In the genomic region with DNA sequence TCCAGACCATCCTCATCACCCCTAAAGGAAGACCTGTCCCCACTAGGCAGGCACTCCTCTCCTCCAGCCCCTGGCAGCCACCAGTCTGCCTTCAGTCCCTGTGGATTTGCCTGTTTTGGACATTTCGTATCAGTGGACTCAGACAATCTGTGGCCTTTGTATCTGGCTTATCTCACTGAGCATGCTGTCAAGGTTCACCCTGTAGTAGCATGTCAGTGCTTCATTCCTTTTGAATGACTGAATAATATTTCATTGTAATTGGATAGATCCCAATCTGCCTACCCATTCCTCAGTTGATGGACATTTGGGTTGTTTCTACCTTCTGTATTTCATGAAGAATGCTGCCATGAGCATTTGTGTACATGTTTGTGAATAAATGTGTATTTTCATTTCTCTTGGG, we compare ENCODE assay signal across 1 cellular context.
TF ChIP-seq lines count a peak whose summit lies in the region.

No MANE protein-coding gene starts in this region.

TF ChIP-seq in K562, 482 proteins besides CTCF, POLR2A, EP300 and RAD21 (continued from another document and continues in another):
- TF ChIP-seq, protein P1, sequence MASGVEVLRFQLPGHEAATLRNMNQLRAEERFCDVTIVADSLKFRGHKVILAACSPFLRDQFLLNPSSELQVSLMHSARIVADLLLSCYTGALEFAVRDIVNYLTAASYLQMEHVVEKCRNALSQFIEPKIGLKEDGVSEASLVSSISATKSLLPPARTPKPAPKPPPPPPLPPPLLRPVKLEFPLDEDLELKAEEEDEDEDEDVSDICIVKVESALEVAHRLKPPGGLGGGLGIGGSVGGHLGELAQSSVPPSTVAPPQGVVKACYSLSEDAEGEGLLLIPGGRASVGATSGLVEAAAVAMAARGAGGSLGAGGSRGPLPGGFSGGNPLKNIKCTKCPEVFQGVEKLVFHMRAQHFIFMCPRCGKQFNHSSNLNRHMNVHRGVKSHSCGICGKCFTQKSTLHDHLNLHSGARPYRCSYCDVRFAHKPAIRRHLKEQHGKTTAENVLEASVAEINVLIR (CRISPR knock-in tag; IDR thresholded peaks at IDR 0.05): no peak
- TF ChIP-seq ZNF436 (CRISPR knock-in tag; IDR thresholded peaks at IDR 0.05) (no peak), ZSCAN32 (CRISPR knock-in tag; IDR thresholded peaks at IDR 0.05) (no peak), ZFP36 (IDR thresholded peaks at IDR 0.05; ENCODE audit: low read depth, low read length, partially characterized antibody) (no peak), CBFA2T2 (conservative IDR thresholded peaks at IDR 0.05) (peak; percentile 54; the same call in 1 of the 2 replicates), TCF3 (CRISPR knock-in tag; IDR thresholded peaks at IDR 0.05) (peak; percentile 68), FOXM1 (IDR thresholded peaks at IDR 0.05; ENCODE audit: low read depth) (no peak), FOXM1 (CRISPR knock-in tag; IDR thresholded peaks at IDR 0.05; ENCODE audit: low read depth) (no peak), ZNF830 (CRISPR knock-in tag; IDR thresholded peaks at IDR 0.05) (no peak), U2AF2 (optimal IDR thresholded peaks at IDR 0.05; ENCODE audit: low read depth, low read length) (no peak), MECOM (CRISPR knock-in tag; IDR thresholded peaks at IDR 0.05) (no peak), NCOA6 (IDR thresholded peaks at IDR 0.05) (no peak), FOXK2 (conservative IDR thresholded peaks at IDR 0.05 in 1 of 2, IDR thresholded peaks at IDR 0.05 in 1 of 2; ENCODE audit: low read depth in 2 of 2) (no peak), KAT7 (CRISPR knock-in tag; IDR thresholded peaks at IDR 0.05; ENCODE audit: borderline replicate concordance) (no peak), TEAD4 (IDR thresholded peaks at IDR 0.05; ENCODE audit: low read length) (peak; percentile 74), TEAD4 (CRISPR knock-in tag; IDR thresholded peaks at IDR 0.05; ENCODE audit: borderline replicate concordance) (no peak), NR2F6 (CRISPR knock-in tag; IDR thresholded peaks at IDR 0.05) (no peak), SMAD1 (IDR thresholded peaks at IDR 0.05; ENCODE audit: low read depth, low read length, partially characterized antibody) (no peak), CC2D1A (IDR thresholded peaks at IDR 0.05) (no peak), ZNF212 (CRISPR knock-in tag; IDR thresholded peaks at IDR 0.05) (no peak), TSC22D4 (tag; IDR thresholded peaks at IDR 0.05) (no peak), ARID1B (IDR thresholded peaks at IDR 0.05) (peak; percentile 56), PTBP1 (IDR thresholded peaks at IDR 0.05; ENCODE audit: low read depth, low read length) (no peak), C11orf30 (IDR thresholded peaks at IDR 0.05; ENCODE audit: low read depth) (no peak), CBFB (CRISPR knock-in tag; IDR thresholded peaks at IDR 0.05) (no peak), FUS (optimal IDR thresholded peaks at IDR 0.05; ENCODE audit: low read depth, low read length) (no peak), TRIM28 (IDR thresholded peaks at IDR 0.05) (no peak), ZNF695 (CRISPR knock-in tag; IDR thresholded peaks at IDR 0.05) (no peak), CBX3 (IDR thresholded peaks at IDR 0.05; ENCODE audit: borderline replicate concordance in 1 of 2, low read length in 2 of 2) (no peak), ZNF764 (CRISPR knock-in tag; IDR thresholded peaks at IDR 0.05; ENCODE audit: low read depth) (no peak), LCOR (CRISPR knock-in tag; IDR thresholded peaks at IDR 0.05) (no peak), ZNF778 (CRISPR knock-in tag; IDR thresholded peaks at IDR 0.05) (no peak), HDAC3 (IDR thresholded peaks at IDR 0.05; ENCODE audit: borderline replicate concordance, partially characterized antibody) (no peak), SRSF9 (IDR thresholded peaks at IDR 0.05; ENCODE audit: borderline replicate concordance, low read depth, low read length) (no peak), NFIX (CRISPR knock-in tag; IDR thresholded peaks at IDR 0.05; ENCODE audit: low read depth) (no peak)
- TF ChIP-seq, protein P2, sequence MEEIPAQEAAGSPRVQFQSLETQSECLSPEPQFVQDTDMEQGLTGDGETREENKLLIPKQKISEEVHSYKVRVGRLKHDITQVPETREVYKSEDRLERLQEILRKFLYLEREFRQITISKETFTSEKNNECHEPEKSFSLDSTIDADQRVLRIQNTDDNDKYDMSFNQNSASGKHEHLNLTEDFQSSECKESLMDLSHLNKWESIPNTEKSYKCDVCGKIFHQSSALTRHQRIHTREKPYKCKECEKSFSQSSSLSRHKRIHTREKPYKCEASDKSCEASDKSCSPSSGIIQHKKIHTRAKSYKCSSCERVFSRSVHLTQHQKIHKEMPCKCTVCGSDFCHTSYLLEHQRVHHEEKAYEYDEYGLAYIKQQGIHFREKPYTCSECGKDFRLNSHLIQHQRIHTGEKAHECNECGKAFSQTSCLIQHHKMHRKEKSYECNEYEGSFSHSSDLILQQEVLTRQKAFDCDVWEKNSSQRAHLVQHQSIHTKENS (CRISPR knock-in tag; IDR thresholded peaks at IDR 0.05): no peak
- TF ChIP-seq, protein P3, sequence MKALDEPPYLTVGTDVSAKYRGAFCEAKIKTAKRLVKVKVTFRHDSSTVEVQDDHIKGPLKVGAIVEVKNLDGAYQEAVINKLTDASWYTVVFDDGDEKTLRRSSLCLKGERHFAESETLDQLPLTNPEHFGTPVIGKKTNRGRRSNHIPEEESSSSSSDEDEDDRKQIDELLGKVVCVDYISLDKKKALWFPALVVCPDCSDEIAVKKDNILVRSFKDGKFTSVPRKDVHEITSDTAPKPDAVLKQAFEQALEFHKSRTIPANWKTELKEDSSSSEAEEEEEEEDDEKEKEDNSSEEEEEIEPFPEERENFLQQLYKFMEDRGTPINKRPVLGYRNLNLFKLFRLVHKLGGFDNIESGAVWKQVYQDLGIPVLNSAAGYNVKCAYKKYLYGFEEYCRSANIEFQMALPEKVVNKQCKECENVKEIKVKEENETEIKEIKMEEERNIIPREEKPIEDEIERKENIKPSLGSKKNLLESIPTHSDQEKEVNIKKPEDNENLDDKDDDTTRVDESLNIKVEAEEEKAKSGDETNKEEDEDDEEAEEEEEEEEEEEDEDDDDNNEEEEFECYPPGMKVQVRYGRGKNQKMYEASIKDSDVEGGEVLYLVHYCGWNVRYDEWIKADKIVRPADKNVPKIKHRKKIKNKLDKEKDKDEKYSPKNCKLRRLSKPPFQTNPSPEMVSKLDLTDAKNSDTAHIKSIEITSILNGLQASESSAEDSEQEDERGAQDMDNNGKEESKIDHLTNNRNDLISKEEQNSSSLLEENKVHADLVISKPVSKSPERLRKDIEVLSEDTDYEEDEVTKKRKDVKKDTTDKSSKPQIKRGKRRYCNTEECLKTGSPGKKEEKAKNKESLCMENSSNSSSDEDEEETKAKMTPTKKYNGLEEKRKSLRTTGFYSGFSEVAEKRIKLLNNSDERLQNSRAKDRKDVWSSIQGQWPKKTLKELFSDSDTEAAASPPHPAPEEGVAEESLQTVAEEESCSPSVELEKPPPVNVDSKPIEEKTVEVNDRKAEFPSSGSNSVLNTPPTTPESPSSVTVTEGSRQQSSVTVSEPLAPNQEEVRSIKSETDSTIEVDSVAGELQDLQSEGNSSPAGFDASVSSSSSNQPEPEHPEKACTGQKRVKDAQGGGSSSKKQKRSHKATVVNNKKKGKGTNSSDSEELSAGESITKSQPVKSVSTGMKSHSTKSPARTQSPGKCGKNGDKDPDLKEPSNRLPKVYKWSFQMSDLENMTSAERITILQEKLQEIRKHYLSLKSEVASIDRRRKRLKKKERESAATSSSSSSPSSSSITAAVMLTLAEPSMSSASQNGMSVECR (CRISPR knock-in tag; IDR thresholded peaks at IDR 0.05): no peak
- TF ChIP-seq, protein P4, sequence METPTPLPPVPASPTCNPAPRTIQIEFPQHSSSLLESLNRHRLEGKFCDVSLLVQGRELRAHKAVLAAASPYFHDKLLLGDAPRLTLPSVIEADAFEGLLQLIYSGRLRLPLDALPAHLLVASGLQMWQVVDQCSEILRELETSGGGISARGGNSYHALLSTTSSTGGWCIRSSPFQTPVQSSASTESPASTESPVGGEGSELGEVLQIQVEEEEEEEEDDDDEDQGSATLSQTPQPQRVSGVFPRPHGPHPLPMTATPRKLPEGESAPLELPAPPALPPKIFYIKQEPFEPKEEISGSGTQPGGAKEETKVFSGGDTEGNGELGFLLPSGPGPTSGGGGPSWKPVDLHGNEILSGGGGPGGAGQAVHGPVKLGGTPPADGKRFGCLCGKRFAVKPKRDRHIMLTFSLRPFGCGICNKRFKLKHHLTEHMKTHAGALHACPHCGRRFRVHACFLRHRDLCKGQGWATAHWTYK (CRISPR knock-in tag; IDR thresholded peaks at IDR 0.05): 0 out of 2 replicates have a peak, but pooled peaks have one; percentile 27
- TF ChIP-seq, protein P5, sequence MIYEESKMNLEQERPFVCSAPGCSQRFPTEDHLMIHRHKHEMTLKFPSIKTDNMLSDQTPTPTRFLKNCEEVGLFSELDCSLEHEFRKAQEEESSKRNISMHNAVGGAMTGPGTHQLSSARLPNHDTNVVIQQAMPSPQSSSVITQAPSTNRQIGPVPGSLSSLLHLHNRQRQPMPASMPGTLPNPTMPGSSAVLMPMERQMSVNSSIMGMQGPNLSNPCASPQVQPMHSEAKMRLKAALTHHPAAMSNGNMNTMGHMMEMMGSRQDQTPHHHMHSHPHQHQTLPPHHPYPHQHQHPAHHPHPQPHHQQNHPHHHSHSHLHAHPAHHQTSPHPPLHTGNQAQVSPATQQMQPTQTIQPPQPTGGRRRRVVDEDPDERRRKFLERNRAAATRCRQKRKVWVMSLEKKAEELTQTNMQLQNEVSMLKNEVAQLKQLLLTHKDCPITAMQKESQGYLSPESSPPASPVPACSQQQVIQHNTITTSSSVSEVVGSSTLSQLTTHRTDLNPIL (CRISPR knock-in tag; IDR thresholded peaks at IDR 0.05): no peak
- TF ChIP-seq, protein P6, sequence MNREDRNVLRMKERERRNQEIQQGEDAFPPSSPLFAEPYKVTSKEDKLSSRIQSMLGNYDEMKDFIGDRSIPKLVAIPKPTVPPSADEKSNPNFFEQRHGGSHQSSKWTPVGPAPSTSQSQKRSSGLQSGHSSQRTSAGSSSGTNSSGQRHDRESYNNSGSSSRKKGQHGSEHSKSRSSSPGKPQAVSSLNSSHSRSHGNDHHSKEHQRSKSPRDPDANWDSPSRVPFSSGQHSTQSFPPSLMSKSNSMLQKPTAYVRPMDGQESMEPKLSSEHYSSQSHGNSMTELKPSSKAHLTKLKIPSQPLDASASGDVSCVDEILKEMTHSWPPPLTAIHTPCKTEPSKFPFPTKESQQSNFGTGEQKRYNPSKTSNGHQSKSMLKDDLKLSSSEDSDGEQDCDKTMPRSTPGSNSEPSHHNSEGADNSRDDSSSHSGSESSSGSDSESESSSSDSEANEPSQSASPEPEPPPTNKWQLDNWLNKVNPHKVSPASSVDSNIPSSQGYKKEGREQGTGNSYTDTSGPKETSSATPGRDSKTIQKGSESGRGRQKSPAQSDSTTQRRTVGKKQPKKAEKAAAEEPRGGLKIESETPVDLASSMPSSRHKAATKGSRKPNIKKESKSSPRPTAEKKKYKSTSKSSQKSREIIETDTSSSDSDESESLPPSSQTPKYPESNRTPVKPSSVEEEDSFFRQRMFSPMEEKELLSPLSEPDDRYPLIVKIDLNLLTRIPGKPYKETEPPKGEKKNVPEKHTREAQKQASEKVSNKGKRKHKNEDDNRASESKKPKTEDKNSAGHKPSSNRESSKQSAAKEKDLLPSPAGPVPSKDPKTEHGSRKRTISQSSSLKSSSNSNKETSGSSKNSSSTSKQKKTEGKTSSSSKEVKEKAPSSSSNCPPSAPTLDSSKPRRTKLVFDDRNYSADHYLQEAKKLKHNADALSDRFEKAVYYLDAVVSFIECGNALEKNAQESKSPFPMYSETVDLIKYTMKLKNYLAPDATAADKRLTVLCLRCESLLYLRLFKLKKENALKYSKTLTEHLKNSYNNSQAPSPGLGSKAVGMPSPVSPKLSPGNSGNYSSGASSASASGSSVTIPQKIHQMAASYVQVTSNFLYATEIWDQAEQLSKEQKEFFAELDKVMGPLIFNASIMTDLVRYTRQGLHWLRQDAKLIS (CRISPR knock-in tag; IDR thresholded peaks at IDR 0.05): no peak
- TF ChIP-seq, protein P7, sequence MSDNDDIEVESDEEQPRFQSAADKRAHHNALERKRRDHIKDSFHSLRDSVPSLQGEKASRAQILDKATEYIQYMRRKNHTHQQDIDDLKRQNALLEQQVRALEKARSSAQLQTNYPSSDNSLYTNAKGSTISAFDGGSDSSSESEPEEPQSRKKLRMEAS (CRISPR knock-in tag; IDR thresholded peaks at IDR 0.05): no peak
- TF ChIP-seq, protein P8, sequence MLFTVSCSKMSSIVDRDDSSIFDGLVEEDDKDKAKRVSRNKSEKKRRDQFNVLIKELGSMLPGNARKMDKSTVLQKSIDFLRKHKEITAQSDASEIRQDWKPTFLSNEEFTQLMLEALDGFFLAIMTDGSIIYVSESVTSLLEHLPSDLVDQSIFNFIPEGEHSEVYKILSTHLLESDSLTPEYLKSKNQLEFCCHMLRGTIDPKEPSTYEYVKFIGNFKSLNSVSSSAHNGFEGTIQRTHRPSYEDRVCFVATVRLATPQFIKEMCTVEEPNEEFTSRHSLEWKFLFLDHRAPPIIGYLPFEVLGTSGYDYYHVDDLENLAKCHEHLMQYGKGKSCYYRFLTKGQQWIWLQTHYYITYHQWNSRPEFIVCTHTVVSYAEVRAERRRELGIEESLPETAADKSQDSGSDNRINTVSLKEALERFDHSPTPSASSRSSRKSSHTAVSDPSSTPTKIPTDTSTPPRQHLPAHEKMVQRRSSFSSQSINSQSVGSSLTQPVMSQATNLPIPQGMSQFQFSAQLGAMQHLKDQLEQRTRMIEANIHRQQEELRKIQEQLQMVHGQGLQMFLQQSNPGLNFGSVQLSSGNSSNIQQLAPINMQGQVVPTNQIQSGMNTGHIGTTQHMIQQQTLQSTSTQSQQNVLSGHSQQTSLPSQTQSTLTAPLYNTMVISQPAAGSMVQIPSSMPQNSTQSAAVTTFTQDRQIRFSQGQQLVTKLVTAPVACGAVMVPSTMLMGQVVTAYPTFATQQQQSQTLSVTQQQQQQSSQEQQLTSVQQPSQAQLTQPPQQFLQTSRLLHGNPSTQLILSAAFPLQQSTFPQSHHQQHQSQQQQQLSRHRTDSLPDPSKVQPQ (CRISPR knock-in tag; IDR thresholded peaks at IDR 0.05; ENCODE audit: borderline replicate concordance): no peak
- TF ChIP-seq, protein P9, sequence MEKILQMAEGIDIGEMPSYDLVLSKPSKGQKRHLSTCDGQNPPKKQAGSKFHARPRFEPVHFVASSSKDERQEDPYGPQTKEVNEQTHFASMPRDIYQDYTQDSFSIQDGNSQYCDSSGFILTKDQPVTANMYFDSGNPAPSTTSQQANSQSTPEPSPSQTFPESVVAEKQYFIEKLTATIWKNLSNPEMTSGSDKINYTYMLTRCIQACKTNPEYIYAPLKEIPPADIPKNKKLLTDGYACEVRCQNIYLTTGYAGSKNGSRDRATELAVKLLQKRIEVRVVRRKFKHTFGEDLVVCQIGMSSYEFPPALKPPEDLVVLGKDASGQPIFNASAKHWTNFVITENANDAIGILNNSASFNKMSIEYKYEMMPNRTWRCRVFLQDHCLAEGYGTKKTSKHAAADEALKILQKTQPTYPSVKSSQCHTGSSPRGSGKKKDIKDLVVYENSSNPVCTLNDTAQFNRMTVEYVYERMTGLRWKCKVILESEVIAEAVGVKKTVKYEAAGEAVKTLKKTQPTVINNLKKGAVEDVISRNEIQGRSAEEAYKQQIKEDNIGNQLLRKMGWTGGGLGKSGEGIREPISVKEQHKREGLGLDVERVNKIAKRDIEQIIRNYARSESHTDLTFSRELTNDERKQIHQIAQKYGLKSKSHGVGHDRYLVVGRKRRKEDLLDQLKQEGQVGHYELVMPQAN (IDR thresholded peaks at IDR 0.05; ENCODE audit: borderline replicate concordance): no peak
- TF ChIP-seq, protein P10, sequence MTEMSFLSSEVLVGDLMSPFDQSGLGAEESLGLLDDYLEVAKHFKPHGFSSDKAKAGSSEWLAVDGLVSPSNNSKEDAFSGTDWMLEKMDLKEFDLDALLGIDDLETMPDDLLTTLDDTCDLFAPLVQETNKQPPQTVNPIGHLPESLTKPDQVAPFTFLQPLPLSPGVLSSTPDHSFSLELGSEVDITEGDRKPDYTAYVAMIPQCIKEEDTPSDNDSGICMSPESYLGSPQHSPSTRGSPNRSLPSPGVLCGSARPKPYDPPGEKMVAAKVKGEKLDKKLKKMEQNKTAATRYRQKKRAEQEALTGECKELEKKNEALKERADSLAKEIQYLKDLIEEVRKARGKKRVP (CRISPR knock-in tag; IDR thresholded peaks at IDR 0.05): no peak
